ENCODE assay signal across 17 cellular contexts in genomic region chr4:1843852-1844251, GRCh38. TPM values are rescaled to one million over a fixed set of nuclear protein-coding genes. Genes with fewer than 3 reads are reported as not detected.
DNase-seq lines count a peak whose midpoint lies in the region; ATAC-seq and TF ChIP-seq lines count a peak whose summit lies in the region.
"Had no signal": no experiment of that assay in that cellular context is flagged by ENCODE, and none has a peak within 500 bp of the region (broad histone marks: within the 10 kb centered on the region; RNA-seq: fewer than 3 reads in every experiment).

No MANE protein-coding gene starts in this region.

- no peaks in the 10 kb centered on the region for H3K9me3 ChIP-seq in left ventricle myocardium inferior (replicated peaks)
- H3K9me3 ChIP-seq in naive thymus-derived CD4-positive, alpha-beta T cell (ENCODE audit: control insufficient read depth in 2 of 3, low read length in 3 of 3): no peaks in the 10 kb centered on the region
- H3K9me3 ChIP-seq in effector memory CD4-positive, alpha-beta T cell (ENCODE audit: control insufficient read depth, low read length): no peaks in the 10 kb centered on the region
- H3K9me3 ChIP-seq: ascending aorta, pancreas had no signal

- H3K4me1 Mint-ChIP-seq in chondrocyte (ENCODE audit: low read depth): peaks cover 30% of the 10 kb centered on the region
- peaks cover 4 to 24% (median 13%) of the 10 kb centered on the region in 7 donors for H3K4me1 Mint-ChIP-seq in naive thymus-derived CD4-positive, alpha-beta T cell
- H3K4me1 Mint-ChIP-seq: activated T-helper 17 cell treated with anti-CD3 and anti-CD28 coated beads, Interleukin-2, amount 50 U/mL, for 72 hours had no signal

- no peaks in the 10 kb centered on the region for H3K27me3 ChIP-seq in left ventricle myocardium inferior (ENCODE audit: low read depth)
- no peaks in the 10 kb centered on the region for H3K27me3 ChIP-seq in naive thymus-derived CD4-positive, alpha-beta T cell (ENCODE audit: control insufficient read depth in 2 of 2, insufficient read depth in 2 of 2, low read length in 2 of 2)
- H3K27me3 ChIP-seq in effector memory CD4-positive, alpha-beta T cell (replicated peaks; ENCODE audit: control insufficient read depth, insufficient read depth, low read length, poor library complexity, severe bottlenecking): no peaks in the 10 kb centered on the region
- H3K27me3 ChIP-seq: ascending aorta, pancreas had no signal

- peaks cover 30% of the 10 kb centered on the region for H3K4me1 ChIP-seq in left ventricle myocardium inferior
- H3K4me1 ChIP-seq in naive thymus-derived CD4-positive, alpha-beta T cell (ENCODE audit: control insufficient read depth in 2 of 2, insufficient read depth in 2 of 2, low read length in 2 of 2): no peaks in the 10 kb centered on the region
- no peaks in the 10 kb centered on the region for H3K4me1 ChIP-seq in effector memory CD4-positive, alpha-beta T cell (ENCODE audit: control insufficient read depth, insufficient read depth, low read length, poor library complexity, severe bottlenecking)
- H3K4me1 ChIP-seq: pancreas had no signal

- DNase-seq in GM04503 (ENCODE audit: low read depth) (peak; percentile 9), chondrocyte (ENCODE audit: low spot score) (no peak), left ventricle myocardium inferior (peak; percentile 69), putamen (ENCODE audit: low spot score) (peak; percentile 39)
- DNase-seq in naive thymus-derived CD4-positive, alpha-beta T cell: no peak
- DNase-seq in effector memory CD4-positive, alpha-beta T cell: no peak
- DNase-seq: Calu3; foreskin melanocyte; NCI-H1694 treated with DMSO at 0.1 percent for 48 hours; NCI-H524; pancreas; stimulated activated CD4-positive, alpha-beta T cell treated with anti-CD3 and anti-CD28 coated beads, Interleukin-15, amount 100 ng/mL, for 24 hours had no signal

- H3K27ac ChIP-seq in left ventricle myocardium inferior (replicated peaks): peak overlapping the region; percentile 79
- no peak overlapping the region for H3K27ac ChIP-seq in naive thymus-derived CD4-positive, alpha-beta T cell (ENCODE audit: low read depth, low read length)
- no peak overlapping the region for H3K27ac ChIP-seq in effector memory CD4-positive, alpha-beta T cell (ENCODE audit: insufficient read depth, low read length, poor library complexity, severe bottlenecking)
- H3K27ac ChIP-seq: ascending aorta, pancreas had no signal

- peaks cover 10% of the 10 kb centered on the region for H3K36me3 Mint-ChIP-seq in chondrocyte (ENCODE audit: low read depth)
- H3K36me3 Mint-ChIP-seq in naive thymus-derived CD4-positive, alpha-beta T cell: peaks cover 8 to 38% (median 14%) of the 10 kb centered on the region in 5 donors

- H3K4me3 ChIP-seq in left ventricle myocardium inferior: no peak overlapping the region
- H3K4me3 ChIP-seq in naive thymus-derived CD4-positive, alpha-beta T cell (ENCODE audit: low read length): no peak overlapping the region
- H3K4me3 ChIP-seq in effector memory CD4-positive, alpha-beta T cell (ENCODE audit: insufficient read depth, low read depth, low read length, poor library complexity, severe bottlenecking): no peak overlapping the region
- H3K4me3 ChIP-seq: ascending aorta, pancreas had no signal

- H3K27ac Mint-ChIP-seq in chondrocyte (ENCODE audit: unreplicated experiment): peak overlapping the region; percentile 90
- no peak overlapping the region for H3K27ac Mint-ChIP-seq in naive thymus-derived CD4-positive, alpha-beta T cell
- H3K27ac Mint-ChIP-seq: activated T-helper 17 cell treated with anti-CD3 and anti-CD28 coated beads, Interleukin-2, amount 50 U/mL, for 72 hours had no signal

- H3K4me3 Mint-ChIP-seq in chondrocyte (ENCODE audit: unreplicated experiment): no peak overlapping the region
- H3K4me3 Mint-ChIP-seq in naive thymus-derived CD4-positive, alpha-beta T cell: no peak overlapping the region
- H3K4me3 Mint-ChIP-seq: activated T-helper 17 cell treated with anti-CD3 and anti-CD28 coated beads, Interleukin-2, amount 50 U/mL, for 72 hours had no signal

- CTCF ChIA-PET in naive thymus-derived CD4-positive, alpha-beta T cell (lab: Charles Lee): no interaction called here

- H3K36me3 ChIP-seq in left ventricle myocardium inferior: peaks cover 67% of the 10 kb centered on the region
- H3K36me3 ChIP-seq in naive thymus-derived CD4-positive, alpha-beta T cell (ENCODE audit: control insufficient read depth in 2 of 3, insufficient read depth in 3 of 3, low read length in 3 of 3): peaks cover 0 to 41% (median 13%) of the 10 kb centered on the region in 3 experiments
- peaks cover 34% of the 10 kb centered on the region for H3K36me3 ChIP-seq in effector memory CD4-positive, alpha-beta T cell (ENCODE audit: control insufficient read depth, insufficient read depth, low read length)

- no peaks in the 10 kb centered on the region for H3K27me3 Mint-ChIP-seq in chondrocyte (ENCODE audit: low read depth)
- no peaks in the 10 kb centered on the region for H3K27me3 Mint-ChIP-seq in naive thymus-derived CD4-positive, alpha-beta T cell
- H3K27me3 Mint-ChIP-seq: activated T-helper 17 cell treated with anti-CD3 and anti-CD28 coated beads, Interleukin-2, amount 50 U/mL, for 72 hours had no signal

- H3K9me3 Mint-ChIP-seq in chondrocyte (ENCODE audit: low read depth): no peaks in the 10 kb centered on the region
- no peaks in the 10 kb centered on the region for H3K9me3 Mint-ChIP-seq in naive thymus-derived CD4-positive, alpha-beta T cell
- H3K9me3 Mint-ChIP-seq: activated T-helper 17 cell treated with anti-CD3 and anti-CD28 coated beads, Interleukin-2, amount 50 U/mL, for 72 hours had no signal

- TF ChIP-seq CTCF in chondrocyte (IDR thresholded peaks at IDR 0.05): no peak
- no peak for TF ChIP-seq CTCF in left ventricle myocardium inferior (IDR thresholded peaks at IDR 0.05; ENCODE audit: borderline replicate concordance)

- ATAC-seq in GM21367 (IDR thresholded peaks at IDR 0.05; ENCODE audit: unreplicated experiment): no peak
- ATAC-seq in naive thymus-derived CD4-positive, alpha-beta T cell: no peak
- no peak for ATAC-seq in HG03280 (IDR thresholded peaks at IDR 0.05; ENCODE audit: unreplicated experiment)
- ATAC-seq: activated T-helper 17 cell treated with anti-CD3 and anti-CD28 coated beads, Interleukin-2, amount 50 U/mL, for 72 hours had no signal

- intact Hi-C loops in left ventricle myocardium inferior (cut with micrococcal nuclease): no loop called here
- intact Hi-C loops in naive thymus-derived CD4-positive, alpha-beta T cell (cut with micrococcal nuclease): no loop called here

- POLR2A ChIA-PET in naive thymus-derived CD4-positive, alpha-beta T cell (lab: Charles Lee): no interaction called here

RNA-seq across cellular contexts. Expression of gene LETM1, which starts 12.1 kb away (rescaled TPM):
- 39.6 to 45.2 TPM (median 41.3 TPM) in 3 replicates for total RNA-seq in chondrocyte
- total RNA-seq in left ventricle myocardium inferior: 38.8 TPM
- 10 to 100 TPM; 29.5 to 56.4 (median 36.0) TPM for total RNA-seq in naive thymus-derived CD4-positive, alpha-beta T cell
- 10 to 100 TPM in 1 of 2 donors, 1 to 10 TPM in 1; 7.7 to 12.0 TPM for polyA plus RNA-seq in naive thymus-derived CD4-positive, alpha-beta T cell

RNA-seq across cellular contexts. Expression of gene NSD2, which starts 27.3 kb away (rescaled TPM):
- total RNA-seq in chondrocyte (46.9 to 56.5 TPM (median 53.5 TPM) in 3 replicates), left ventricle myocardium inferior (42.5 TPM)
- total RNA-seq in naive thymus-derived CD4-positive, alpha-beta T cell: 100 to 1,000 TPM in 1 of 5 experiments, 10 to 100 TPM in 4; 35.4 to 207 (median 38.5) TPM
- 1 to 10 TPM; 2.7 to 7.9 TPM for polyA plus RNA-seq in naive thymus-derived CD4-positive, alpha-beta T cell

RNA-seq across cellular contexts. Expression of gene FGFR3, which starts 50.8 kb away (rescaled TPM):
- total RNA-seq in chondrocyte (1.3 to 4.3 TPM (median 3.4 TPM) in 3 replicates), left ventricle myocardium inferior (3.5 TPM)
- total RNA-seq in naive thymus-derived CD4-positive, alpha-beta T cell: 1 to 10 TPM in 1 of 5 experiments, not detected in 4; 1.0 TPM
- polyA plus RNA-seq in naive thymus-derived CD4-positive, alpha-beta T cell: not detected
- total RNA-seq: OCI-LY7 had no signal

Comparison
In these comparisons a context has a peak if more than half of its experiments do, and no peak if none do; other contexts are left out.
1. DNase-seq: peak in GM04503 (single experiment), left ventricle myocardium inferior (single experiment) and putamen (single experiment); none in chondrocyte (single experiment), naive thymus-derived CD4-positive, alpha-beta T cell (0 of 9) and effector memory CD4-positive, alpha-beta T cell (0 of 3).